Comparison of ENCODE assay signal across 8 cellular contexts in the genomic region with DNA sequence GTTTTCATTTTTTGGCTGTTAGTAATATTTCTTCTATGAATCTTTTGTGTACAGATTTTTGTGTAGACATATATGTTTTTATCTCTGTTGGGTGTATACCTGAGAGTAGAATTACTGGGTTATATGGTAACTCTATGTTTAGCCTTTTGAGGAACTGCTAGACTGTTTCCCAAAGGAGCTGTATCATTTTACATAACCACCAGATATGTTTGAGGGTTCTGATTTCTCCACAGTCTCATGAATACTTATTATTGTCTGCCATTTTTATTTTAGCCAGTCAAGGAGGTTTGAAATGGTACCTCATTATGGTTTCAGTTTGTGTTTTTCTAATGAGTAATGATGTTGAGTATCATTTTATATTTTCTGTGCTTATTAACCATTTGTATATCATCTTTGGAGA. TPM values are rescaled to one million over a fixed set of nuclear protein-coding genes. Genes with fewer than 3 reads are reported as not detected.
DNase-seq lines count a peak whose midpoint lies in the region; ATAC-seq and TF ChIP-seq lines count a peak whose summit lies in the region.

No MANE protein-coding gene starts in this region.

- intact Hi-C loops in heart right ventricle (cut with DNase I) = loop anchor here in 7 of 10 donors (2.0 to 10.0 kb wide), 6 partner anchors 59 to 159 kb away; partner anchors contain the start of genes PPM1A (in 5 of the 7) and DHRS7 (in 3 of the 7)
- intact Hi-C loops in cardiac septum (cut with DNase I) = loop anchor here (2.0 kb wide), 1 partner anchor 155 kb away; the partner anchor contains the start of gene PPM1A
- intact Hi-C loops in upper lobe of right lung (cut with DNase I) = loop anchor here (10.0 kb wide), 1 partner anchor 71 kb away; the partner anchor contains the start of gene DHRS7

- DNase-seq in heart right ventricle (no peak), cardiac septum (ENCODE audit: low spot score) (no peak), upper lobe of right lung (no peak), kidney tubule cell (ENCODE audit: low spot score) (no peak), ACHN (no peak), NAMALWA (ENCODE audit: low spot score) (no peak)
- no peak for DNase-seq in activated CD4-positive, alpha-beta memory T cell treated with anti-CD3 and anti-CD28 coated beads, Interleukin-2, amount 10 ng/mL, durations not matched to agents 7 days and 5 days

- peak overlapping the region; percentile 96 for H3K27ac Mint-ChIP-seq in activated CD4-positive, alpha-beta memory T cell treated with anti-CD3 and anti-CD28 coated beads, Interleukin-2, amount 10 ng/mL, durations not matched to agents 7 days and 5 days

- TF ChIP-seq CTCF in heart right ventricle (IDR thresholded peaks at IDR 0.05) (no peak), upper lobe of right lung (IDR thresholded peaks at IDR 0.05) (no peak)

- H3K9ac ChIP-seq in iPS-18a (ENCODE audit: low read length) = no peak overlapping the region

- no peaks in the 10 kb centered on the region for H3K9me3 ChIP-seq in heart right ventricle
- no peaks in the 10 kb centered on the region for H3K9me3 ChIP-seq in iPS-18a (ENCODE audit: control insufficient read depth, low read depth, low read length)
- no peaks in the 10 kb centered on the region for H3K9me3 ChIP-seq in upper lobe of right lung

- peaks cover 0 to 16% (median 0%) of the 10 kb centered on the region in 9 donors for H3K36me3 ChIP-seq in heart right ventricle
- H3K36me3 ChIP-seq in iPS-18a (ENCODE audit: control insufficient read depth, low read depth, low read length) = no peaks in the 10 kb centered on the region
- no peaks in the 10 kb centered on the region for H3K36me3 ChIP-seq in upper lobe of right lung

- peaks cover 41% of the 10 kb centered on the region for H3K4me1 Mint-ChIP-seq in activated CD4-positive, alpha-beta memory T cell treated with anti-CD3 and anti-CD28 coated beads, Interleukin-2, amount 10 ng/mL, durations not matched to agents 7 days and 5 days

- H3K27ac ChIP-seq in heart right ventricle (peak overlapping the region in 9 of 10 donors; percentile 96 to 99 (median 97)), iPS-18a (ENCODE audit: low read length) (no peak overlapping the region), upper lobe of right lung (peak overlapping the region; percentile 98)

- H3K4me3 ChIP-seq in heart right ventricle (peak overlapping the region in 9 of 10 donors; percentile 66 to 90 (median 76)), iPS-18a (ENCODE audit: low read length) (peak overlapping the region; percentile 97), upper lobe of right lung (peak overlapping the region; percentile 71)

- peaks cover 36% of the 10 kb centered on the region for H3K36me3 Mint-ChIP-seq in activated CD4-positive, alpha-beta memory T cell treated with anti-CD3 and anti-CD28 coated beads, Interleukin-2, amount 10 ng/mL, durations not matched to agents 7 days and 5 days (ENCODE audit: low read depth)

- H3K9me3 Mint-ChIP-seq in activated CD4-positive, alpha-beta memory T cell treated with anti-CD3 and anti-CD28 coated beads, Interleukin-2, amount 10 ng/mL, durations not matched to agents 7 days and 5 days = no peaks in the 10 kb centered on the region

- in situ Hi-C loops in ACHN (cut with HindIII; ENCODE audit: low pct_ligation_motif_present, low pct_unique_long_range_greater_than_20kb, low sequenced_read_pairs) = no loop called here

- peak overlapping the region; percentile 94 for H3K4me3 Mint-ChIP-seq in activated CD4-positive, alpha-beta memory T cell treated with anti-CD3 and anti-CD28 coated beads, Interleukin-2, amount 10 ng/mL, durations not matched to agents 7 days and 5 days

- CTCF ChIA-PET in activated CD4-positive, alpha-beta memory T cell treated with anti-CD3 and anti-CD28 coated beads, Interleukin-2, amount 10 ng/mL, durations not matched to agents 7 days and 5 days (lab: Charles Lee) = interaction anchor here (1.0 to 2.0 kb wide), 2 partner anchors 72 to 129 kb away, joined by 3 to 7 read pairs; partner anchors contain the start of gene DHRS7

- no peak for ATAC-seq in heart right ventricle
- ATAC-seq in upper lobe of right lung = no peak

- no peaks in the 10 kb centered on the region for H3K27me3 Mint-ChIP-seq in activated CD4-positive, alpha-beta memory T cell treated with anti-CD3 and anti-CD28 coated beads, Interleukin-2, amount 10 ng/mL, durations not matched to agents 7 days and 5 days

- POLR2A ChIA-PET in activated CD4-positive, alpha-beta memory T cell treated with anti-CD3 and anti-CD28 coated beads, Interleukin-2, amount 10 ng/mL, durations not matched to agents 7 days and 5 days (lab: Charles Lee) = interaction anchor here (1.1 to 7.2 kb wide), 4 partner anchors 58 to 155 kb away, joined by 4 to 62 read pairs (median 29); partner anchors contain the start of genes DHRS7 and PPM1A

- no peaks in the 10 kb centered on the region for H3K27me3 ChIP-seq in heart right ventricle
- no peaks in the 10 kb centered on the region for H3K27me3 ChIP-seq in iPS-18a (ENCODE audit: control insufficient read depth, insufficient read depth, low read length)
- no peaks in the 10 kb centered on the region for H3K27me3 ChIP-seq in upper lobe of right lung

- H3K4me1 ChIP-seq in heart right ventricle = peaks cover 0 to 62% (median 39%) of the 10 kb centered on the region in 9 donors
- H3K4me1 ChIP-seq in iPS-18a (ENCODE audit: control insufficient read depth, low read depth, low read length) = peaks cover 23% of the 10 kb centered on the region
- H3K4me1 ChIP-seq in upper lobe of right lung = peaks cover 18% of the 10 kb centered on the region

RNA-seq across cellular contexts. Expression of gene PCNX4, which starts 1.9 kb away (rescaled TPM):
- 10 to 100 TPM; 24.7 to 56.7 (median 35.2) TPM for total RNA-seq in heart right ventricle
- polyA plus RNA-seq in heart right ventricle = 10 to 100 TPM; 10.9 to 25.4 TPM
- total RNA-seq in cardiac septum = 44.2 TPM
- total RNA-seq in activated CD4-positive, alpha-beta memory T cell treated with anti-CD3 and anti-CD28 coated beads, Interleukin-2, amount 10 ng/mL, durations not matched to agents 7 days and 5 days = 10 to 100 TPM; 32.6 to 34.7 TPM
- 39.9 TPM for total RNA-seq in upper lobe of right lung
